1 cellular context compared by ENCODE assay signal in genomic region chr1:42657981-42658879, GRCh38.
TF ChIP-seq lines count a peak whose summit lies in the region.

TSS of gene PPIH (plus strand) at chr1:42658423. CDS start at chr1:42658447, 24 bp downstream.

TF ChIP-seq in HEK293, 187 proteins besides CTCF, POLR2A, EP300 and RAD21 (continued from another document and continues in another):
- TF ChIP-seq KLF10 (tag by site-specific recombination; IDR thresholded peaks at IDR 0.05) (peak; percentile 46; the same call in 1 of the 2 replicates), ZNF561 (tag by site-specific recombination; IDR thresholded peaks at IDR 0.05; ENCODE audit: borderline replicate concordance) (peak; percentile 76), REST (tag by site-specific recombination; IDR thresholded peaks at IDR 0.05) (no peak), KLF9 (tag by site-specific recombination; IDR thresholded peaks at IDR 0.05; ENCODE audit: low read depth) (peak; percentile 46; the same call in 1 of the 2 replicates), ZNF654 (tag by site-specific recombination; IDR thresholded peaks at IDR 0.05; ENCODE audit: low read depth) (no peak), GLIS1 (tag by site-specific recombination; IDR thresholded peaks at IDR 0.05) (peak; percentile 67), ZNF621 (tag by site-specific recombination; IDR thresholded peaks at IDR 0.05) (no peak), ZNF366 (tag by site-specific recombination; conservative IDR thresholded peaks at IDR 0.05) (peak; percentile 62), KLF17 (tag by site-specific recombination; IDR thresholded peaks at IDR 0.05) (peak; percentile 73), ZIC2 (tag by site-specific recombination; IDR thresholded peaks at IDR 0.05) (0 out of 2 replicates have a peak, but pooled peaks have one; percentile 5), IKZF3 (tag by site-specific recombination; IDR thresholded peaks at IDR 0.05) (0 out of 2 replicates have a peak, but pooled peaks have one; percentile 8), SETDB1 (IDR thresholded peaks at IDR 0.05; ENCODE audit: insufficient read length, low read length) (peak; percentile 41), ZNF518A (tag by site-specific recombination; conservative IDR thresholded peaks at IDR 0.05; ENCODE audit: low read depth) (peak; percentile 98), ZBTB8A (tag by site-specific recombination; IDR thresholded peaks at IDR 0.05) (peak; percentile 9), ZNF311 (tag by site-specific recombination; IDR thresholded peaks at IDR 0.05; ENCODE audit: borderline replicate concordance) (no peak), ZNF501 (tag by site-specific recombination; IDR thresholded peaks at IDR 0.05) (peak; percentile 87), ZNF48 (tag by site-specific recombination; IDR thresholded peaks at IDR 0.05) (no peak), ZNF629 (tag by site-specific recombination; IDR thresholded peaks at IDR 0.05) (peak; percentile 79), ZNF76 (tag by site-specific recombination; IDR thresholded peaks at IDR 0.05; ENCODE audit: borderline replicate concordance, low read depth) (peak; percentile 37), ZNF2 (tag by site-specific recombination; IDR thresholded peaks at IDR 0.05) (peak; percentile 89), ZSCAN16 (tag by site-specific recombination; IDR thresholded peaks at IDR 0.05) (peak; percentile 50; the same call in 1 of the 2 replicates), INSM2 (tag by site-specific recombination; IDR thresholded peaks at IDR 0.05) (peak; percentile 59), ZEB2 (tag by site-specific recombination; IDR thresholded peaks at IDR 0.05) (peak; percentile 88), GFI1B (tag by site-specific recombination; IDR thresholded peaks at IDR 0.05) (no peak), ZNF394 (tag by site-specific recombination; IDR thresholded peaks at IDR 0.05; ENCODE audit: borderline replicate concordance) (0 out of 2 replicates have a peak, but pooled peaks have one; percentile 11), ZNF324 (tag by site-specific recombination; IDR thresholded peaks at IDR 0.05) (0 out of 2 replicates have a peak, but pooled peaks have one; percentile 17), ZBTB26 (tag by site-specific recombination; optimal IDR thresholded peaks at IDR 0.05) (peak; percentile 52), KLF8 (tag by site-specific recombination; IDR thresholded peaks at IDR 0.05) (peak; percentile 76), ZNF600 (tag by site-specific recombination; IDR thresholded peaks at IDR 0.05) (peak; percentile 64; the same call in 1 of the 2 replicates), TCF7L2 (IDR thresholded peaks at IDR 0.05; ENCODE audit: borderline replicate concordance, low read depth, low read length) (peak; percentile 90), ZNF580 (tag by site-specific recombination; IDR thresholded peaks at IDR 0.05) (peak; percentile 65; the same call in 1 of the 2 replicates), ZNF555 (tag by site-specific recombination; conservative IDR thresholded peaks at IDR 0.05) (no peak), HOXA7 (CRISPR knock-in tag; IDR thresholded peaks at IDR 0.05; ENCODE audit: borderline replicate concordance) (no peak), FEZF1 (tag by site-specific recombination; IDR thresholded peaks at IDR 0.05) (0 out of 2 replicates have a peak, but pooled peaks have one; percentile 1), ZFP41 (tag by site-specific recombination; IDR thresholded peaks at IDR 0.05; ENCODE audit: borderline replicate concordance) (no peak), ZNF302 (tag by site-specific recombination; IDR thresholded peaks at IDR 0.05; ENCODE audit: low read depth) (no peak), ZXDB (tag by site-specific recombination; IDR thresholded peaks at IDR 0.05) (peak; percentile 86), ZFP37 (tag by site-specific recombination; IDR thresholded peaks at IDR 0.05) (peak; percentile 42; the same call in 1 of the 2 replicates)
- TF ChIP-seq, protein P1, sequence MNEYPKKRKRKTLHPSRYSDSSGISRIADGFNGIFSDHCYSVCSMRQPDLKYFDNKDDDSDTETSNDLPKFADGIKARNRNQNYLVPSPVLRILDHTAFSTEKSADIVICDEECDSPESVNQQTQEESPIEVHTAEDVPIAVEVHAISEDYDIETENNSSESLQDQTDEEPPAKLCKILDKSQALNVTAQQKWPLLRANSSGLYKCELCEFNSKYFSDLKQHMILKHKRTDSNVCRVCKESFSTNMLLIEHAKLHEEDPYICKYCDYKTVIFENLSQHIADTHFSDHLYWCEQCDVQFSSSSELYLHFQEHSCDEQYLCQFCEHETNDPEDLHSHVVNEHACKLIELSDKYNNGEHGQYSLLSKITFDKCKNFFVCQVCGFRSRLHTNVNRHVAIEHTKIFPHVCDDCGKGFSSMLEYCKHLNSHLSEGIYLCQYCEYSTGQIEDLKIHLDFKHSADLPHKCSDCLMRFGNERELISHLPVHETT (tag by site-specific recombination; IDR thresholded peaks at IDR 0.05) = peak; percentile 62
- TF ChIP-seq, protein P2, sequence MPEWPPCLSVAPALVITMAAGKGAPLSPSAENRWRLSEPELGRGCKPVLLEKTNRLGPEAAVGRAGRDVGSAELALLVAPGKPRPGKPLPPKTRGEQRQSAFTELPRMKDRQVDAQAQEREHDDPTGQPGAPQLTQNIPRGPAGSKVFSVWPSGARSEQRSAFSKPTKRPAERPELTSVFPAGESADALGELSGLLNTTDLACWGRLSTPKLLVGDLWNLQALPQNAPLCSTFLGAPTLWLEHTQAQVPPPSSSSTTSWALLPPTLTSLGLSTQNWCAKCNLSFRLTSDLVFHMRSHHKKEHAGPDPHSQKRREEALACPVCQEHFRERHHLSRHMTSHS (tag by site-specific recombination; IDR thresholded peaks at IDR 0.05) = no peak
- TF ChIP-seq, protein P3, sequence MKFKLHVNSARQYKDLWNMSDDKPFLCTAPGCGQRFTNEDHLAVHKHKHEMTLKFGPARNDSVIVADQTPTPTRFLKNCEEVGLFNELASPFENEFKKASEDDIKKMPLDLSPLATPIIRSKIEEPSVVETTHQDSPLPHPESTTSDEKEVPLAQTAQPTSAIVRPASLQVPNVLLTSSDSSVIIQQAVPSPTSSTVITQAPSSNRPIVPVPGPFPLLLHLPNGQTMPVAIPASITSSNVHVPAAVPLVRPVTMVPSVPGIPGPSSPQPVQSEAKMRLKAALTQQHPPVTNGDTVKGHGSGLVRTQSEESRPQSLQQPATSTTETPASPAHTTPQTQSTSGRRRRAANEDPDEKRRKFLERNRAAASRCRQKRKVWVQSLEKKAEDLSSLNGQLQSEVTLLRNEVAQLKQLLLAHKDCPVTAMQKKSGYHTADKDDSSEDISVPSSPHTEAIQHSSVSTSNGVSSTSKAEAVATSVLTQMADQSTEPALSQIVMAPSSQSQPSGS (tag by site-specific recombination; IDR thresholded peaks at IDR 0.05; ENCODE audit: low read depth) = no peak
- TF ChIP-seq, protein P4, sequence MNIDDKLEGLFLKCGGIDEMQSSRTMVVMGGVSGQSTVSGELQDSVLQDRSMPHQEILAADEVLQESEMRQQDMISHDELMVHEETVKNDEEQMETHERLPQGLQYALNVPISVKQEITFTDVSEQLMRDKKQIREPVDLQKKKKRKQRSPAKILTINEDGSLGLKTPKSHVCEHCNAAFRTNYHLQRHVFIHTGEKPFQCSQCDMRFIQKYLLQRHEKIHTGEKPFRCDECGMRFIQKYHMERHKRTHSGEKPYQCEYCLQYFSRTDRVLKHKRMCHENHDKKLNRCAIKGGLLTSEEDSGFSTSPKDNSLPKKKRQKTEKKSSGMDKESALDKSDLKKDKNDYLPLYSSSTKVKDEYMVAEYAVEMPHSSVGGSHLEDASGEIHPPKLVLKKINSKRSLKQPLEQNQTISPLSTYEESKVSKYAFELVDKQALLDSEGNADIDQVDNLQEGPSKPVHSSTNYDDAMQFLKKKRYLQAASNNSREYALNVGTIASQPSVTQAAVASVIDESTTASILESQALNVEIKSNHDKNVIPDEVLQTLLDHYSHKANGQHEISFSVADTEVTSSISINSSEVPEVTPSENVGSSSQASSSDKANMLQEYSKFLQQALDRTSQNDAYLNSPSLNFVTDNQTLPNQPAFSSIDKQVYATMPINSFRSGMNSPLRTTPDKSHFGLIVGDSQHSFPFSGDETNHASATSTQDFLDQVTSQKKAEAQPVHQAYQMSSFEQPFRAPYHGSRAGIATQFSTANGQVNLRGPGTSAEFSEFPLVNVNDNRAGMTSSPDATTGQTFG (tag by site-specific recombination; IDR thresholded peaks at IDR 0.05; ENCODE audit: borderline replicate concordance) = no peak
